1 cellular context compared by ENCODE assay signal in genomic region chr5:95655575-95655974, GRCh38.
TF ChIP-seq lines count a peak whose summit lies in the region.

No MANE protein-coding gene starts in this region.

TF ChIP-seq in K562, 482 proteins besides CTCF, POLR2A, EP300 and RAD21:
- TF ChIP-seq MEIS2 (IDR thresholded peaks at IDR 0.05; ENCODE audit: partially characterized antibody): peak; percentile 8
- TF ChIP-seq DACH1 (IDR thresholded peaks at IDR 0.05; ENCODE audit: partially characterized antibody): peak; percentile 15
- TF ChIP-seq FOSL1 (tag; conservative IDR thresholded peaks at IDR 0.05): peak; percentile 44; the same call in 1 of the 2 replicates
- peak; percentile 36 for TF ChIP-seq PKNOX1 (IDR thresholded peaks at IDR 0.05)
- TF ChIP-seq CHD2 (IDR thresholded peaks at IDR 0.05; ENCODE audit: low read depth, low read length): no peak
